28 cellular contexts compared by ENCODE assay signal in the genomic region with DNA sequence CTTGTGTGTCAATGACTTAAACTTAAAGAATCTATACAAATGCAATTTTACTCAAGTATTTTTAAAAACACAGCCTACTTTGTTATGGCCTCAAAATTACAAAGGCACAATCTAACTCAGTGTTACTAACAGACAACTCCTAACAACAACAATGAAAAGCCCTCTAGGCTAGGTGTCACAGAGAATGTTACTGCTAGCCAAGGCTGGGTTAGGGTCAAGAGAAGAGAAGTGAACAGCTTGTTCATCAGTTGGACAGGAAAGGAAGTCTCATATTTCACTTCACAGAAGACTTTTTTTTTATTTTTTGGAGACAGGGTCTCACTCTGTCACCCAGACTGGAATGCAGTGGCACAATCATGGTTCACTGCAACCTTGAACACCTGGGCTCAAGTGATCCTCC. TPM values are rescaled to one million over a fixed set of nuclear protein-coding genes. Genes with fewer than 3 reads are reported as not detected.
DNase-seq lines count a peak whose midpoint lies in the region; ATAC-seq, FAIRE-seq and TF ChIP-seq lines count a peak whose summit lies in the region.
"Had no signal": no experiment of that assay in that cellular context is flagged by ENCODE, and none has a peak within 500 bp of the region (broad histone marks: within the 10 kb centered on the region; RNA-seq: fewer than 3 reads in every experiment).

No MANE protein-coding gene starts in this region.

- H3K27me3 Mint-ChIP-seq in progenitor cell of endocrine pancreas = no peaks in the 10 kb centered on the region
- H3K27me3 Mint-ChIP-seq: IgD-negative memory B cell had no signal

- DNase-seq in HT1080 (ENCODE audit: low read depth) = peak; percentile 34
- DNase-seq in PC-3 = peak; percentile 17
- peak; percentile 11 for DNase-seq in foreskin melanocyte
- no peak for DNase-seq in progenitor cell of endocrine pancreas (ENCODE audit: low spot score, unreplicated experiment)
- DNase-seq in GM12891 (ENCODE audit: insufficient read length, low spot score) = no peak
- DNase-seq in esophagus muscularis mucosa (ENCODE audit: extremely low spot score) = no peak
- no peak for DNase-seq in left ventricle myocardium inferior
- DNase-seq: CD8-positive, alpha-beta T cell; DMS 273 treated with DMSO at 0.1 percent for 48 hours; DMS79 treated with DMSO at 0.1 percent for 48 hours; GM23248; NCI-H1092; NCI-H1417 treated with DMSO at 0.1 percent for 48 hours; NCI-H187; NCI-H2081 treated with DMSO at 0.1 percent for 48 hours; NCI-H2171; NCI-H345; NCI-H524 treated with DMSO at 0.1 percent for 48 hours; NK-92 treated with Interleukin-12 subunit alpha and Interleukin-12 subunit beta, amount 100 ng/mL, for 24 hours; Right ventricle myocardium superior had no signal

- no peaks in the 10 kb centered on the region for H3K79me2 ChIP-seq in PC-3 (ENCODE audit: low read length)

- H3K27me3 ChIP-seq in PC-3 (ENCODE audit: low read length) (no peaks in the 10 kb centered on the region), esophagus muscularis mucosa (no peaks in the 10 kb centered on the region), left ventricle myocardium inferior (ENCODE audit: low read depth) (no peaks in the 10 kb centered on the region)
- H3K27me3 ChIP-seq: SJSA1 had no signal

- H3K4me1 ChIP-seq in PC-3 (ENCODE audit: insufficient read depth, low read length) (peaks cover 5% of the 10 kb centered on the region; the same call in 1 of the 2 replicates), esophagus muscularis mucosa (no peaks in the 10 kb centered on the region), left ventricle myocardium inferior (no peaks in the 10 kb centered on the region)
- H3K4me1 ChIP-seq: SJSA1 had no signal

- H3K9ac ChIP-seq in PC-3 (ENCODE audit: low read length) = no peak overlapping the region
- H3K9ac ChIP-seq: GM23248, KMS-11 had no signal

- H3F3A ChIP-seq in PC-3 (ENCODE audit: low read length, unreplicated experiment) = no peaks in the 10 kb centered on the region

- TF ChIP-seq POLR2A in GM12891 (IDR thresholded peaks at IDR 0.05; ENCODE audit: low read depth, low read length) = no peak
- no peak for TF ChIP-seq POLR2A in esophagus muscularis mucosa (IDR thresholded peaks at IDR 0.05; ENCODE audit: low read depth)

- H3K4me3 Mint-ChIP-seq in progenitor cell of endocrine pancreas (ENCODE audit: low read depth) = no peak overlapping the region
- H3K4me3 Mint-ChIP-seq: CD8-positive, alpha-beta T cell; IgD-negative memory B cell had no signal

- no peaks in the 10 kb centered on the region for H4K20me1 ChIP-seq in PC-3 (ENCODE audit: low read length)

- TF ChIP-seq CTCF in PC-3 (conservative IDR thresholded peaks at IDR 0.05; ENCODE audit: low read depth, low read length) (no peak), progenitor cell of endocrine pancreas (IDR thresholded peaks at IDR 0.05; ENCODE audit: unreplicated experiment) (no peak), esophagus muscularis mucosa (IDR thresholded peaks at IDR 0.05) (no peak), left ventricle myocardium inferior (IDR thresholded peaks at IDR 0.05; ENCODE audit: borderline replicate concordance) (no peak)

- no peak overlapping the region for H2AFZ ChIP-seq in PC-3 (ENCODE audit: low read length)
- H2AFZ ChIP-seq: GM23248 had no signal

- CTCF ChIA-PET in PC-3 (lab: Charles Lee) = interaction anchor here (0.6 to 1.2 kb wide), 3 partner anchors 9 to 456 kb away, joined by 3 to 5 read pairs (median 3); no protein-coding TSS in a partner anchor

- intact Hi-C loops in PC-3 (cut with micrococcal nuclease) = loop anchor here (2.0 kb wide), 1 partner anchor 457 kb away; no protein-coding TSS in a partner anchor
- intact Hi-C loops in esophagus muscularis mucosa (cut with DNase I) = no loop called here
- intact Hi-C loops in left ventricle myocardium inferior (cut with micrococcal nuclease) = no loop called here

- peak overlapping the region; percentile 63 for H3K27ac Mint-ChIP-seq in progenitor cell of endocrine pancreas
- H3K27ac Mint-ChIP-seq: CD8-positive, alpha-beta T cell; IgD-negative memory B cell had no signal

- H3K4me3 ChIP-seq in PC-3 (ENCODE audit: low read length) (no peak overlapping the region), esophagus muscularis mucosa (no peak overlapping the region), left ventricle myocardium inferior (no peak overlapping the region)
- H3K4me3 ChIP-seq: GM23248, SJSA1 had no signal

- H3K36me3 ChIP-seq in PC-3 (ENCODE audit: low read depth, low read length) = peaks cover 34% of the 10 kb centered on the region; the same call in 1 of the 2 replicates
- H3K36me3 ChIP-seq in esophagus muscularis mucosa = peaks cover 50 to 98% (median 89%) of the 10 kb centered on the region in 4 donors
- peaks cover 98% of the 10 kb centered on the region for H3K36me3 ChIP-seq in left ventricle myocardium inferior

- H3K9me3 Mint-ChIP-seq in progenitor cell of endocrine pancreas (ENCODE audit: low read depth) = no peaks in the 10 kb centered on the region
- H3K9me3 Mint-ChIP-seq: CD8-positive, alpha-beta T cell; IgD-negative memory B cell had no signal

- peaks cover 20% of the 10 kb centered on the region for H3K36me3 Mint-ChIP-seq in progenitor cell of endocrine pancreas (ENCODE audit: insufficient read depth)

- no peak for FAIRE-seq in GM12891 (lab: Jason Lieb, UNC)
- FAIRE-seq: GM18507 had no signal

- ATAC-seq in PC-3 (peak; percentile 64), GM19023 (IDR thresholded peaks at IDR 0.05; ENCODE audit: unreplicated experiment) (no peak)
- ATAC-seq: CD8-positive, alpha-beta T cell had no signal

- H3K9me3 ChIP-seq in PC-3 (ENCODE audit: low read length) = no peaks in the 10 kb centered on the region
- no peaks in the 10 kb centered on the region for H3K9me3 ChIP-seq in esophagus muscularis mucosa
- no peaks in the 10 kb centered on the region for H3K9me3 ChIP-seq in left ventricle myocardium inferior (replicated peaks)
- H3K9me3 ChIP-seq: SJSA1 had no signal

- BruUV-seq in PC-3 (replicated peaks; lab: Mats Ljungman, UMichigan) = no TSS peak

- H3K9me2 ChIP-seq in PC-3 (replicated peaks; ENCODE audit: low read length) = no peaks in the 10 kb centered on the region

- no peak overlapping the region for H3K27ac ChIP-seq in PC-3 (ENCODE audit: low read length)
- H3K27ac ChIP-seq in esophagus muscularis mucosa (replicated peaks in 1 of 4) = no peak overlapping the region
- H3K27ac ChIP-seq in left ventricle myocardium inferior (replicated peaks) = no peak overlapping the region
- H3K27ac ChIP-seq: C4-2B, GM23248, KMS-11, SJSA1 had no signal

- H3K4me1 Mint-ChIP-seq in progenitor cell of endocrine pancreas (ENCODE audit: low read depth) = no peaks in the 10 kb centered on the region

- no peak for TF ChIP-seq EP300 in esophagus muscularis mucosa (IDR thresholded peaks at IDR 0.05)

- no peak overlapping the region for H3K4me2 ChIP-seq in PC-3 (ENCODE audit: low read length)
- H3K4me2 ChIP-seq: KMS-11 had no signal

- POLR2A ChIA-PET in PC-3 (lab: Charles Lee; ENCODE audit: unreplicated experiment) = no interaction called here

TF ChIP-seq in GM12891, 5 proteins besides CTCF, POLR2A, EP300 and RAD21:
- TF ChIP-seq TAF1 (IDR thresholded peaks at IDR 0.05; ENCODE audit: low read depth, low read length) (no peak), PAX5 (IDR thresholded peaks at IDR 0.05; ENCODE audit: insufficient read depth, low read length, severe bottlenecking) (no peak), POLR2AphosphoS5 (IDR thresholded peaks at IDR 0.05; ENCODE audit: low read depth, low read length) (no peak), SPI1 (IDR thresholded peaks at IDR 0.05; ENCODE audit: low read depth, low read length) (no peak), POU2F2 (IDR thresholded peaks at IDR 0.05; ENCODE audit: low read depth, low read length) (no peak)

RNA-seq across cellular contexts. Expression of gene CLDN25, which starts 26.0 kb away (rescaled TPM):
- not detected in 2 replicates for total RNA-seq in HT1080 (2014; rRNA removed; shearing (Covaris generic))
- not detected in 2 replicates for polyA plus RNA-seq in HT1080 (2015; cell fraction: cytosol; rRNA removed)
- polyA plus RNA-seq in HT1080 (2015; cell fraction: nucleus; rRNA removed) = not detected in 2 replicates
- not detected in 2 replicates for total RNA-seq in PC-3 (2014; rRNA removed)
- not detected in 2 replicates for total RNA-seq in progenitor cell of endocrine pancreas
- not detected for polyA plus RNA-seq in GM12891 (2012; ENCODE audit: low read depth, missing spikeins)
- not detected for total RNA-seq in esophagus muscularis mucosa
- not detected for total RNA-seq in left ventricle myocardium inferior
- total RNA-seq: A673; CD8-positive, alpha-beta T cell; GM23248; H7; Right ventricle myocardium superior; SJSA1 had no signal
- polyA plus RNA-seq: GM23248, IgD-negative memory B cell had no signal

RNA-seq across cellular contexts. Expression of gene ZW10, which starts 32.1 kb away (rescaled TPM):
- total RNA-seq in HT1080 (2014; rRNA removed; shearing (Covaris generic)) = 32.3 and 33.1 TPM in 2 replicates
- polyA plus RNA-seq in HT1080 (2015; cell fraction: cytosol; rRNA removed) = 19.8 and 21.9 TPM in 2 replicates
- polyA plus RNA-seq in HT1080 (2015; cell fraction: nucleus; rRNA removed) = 37.5 and 38.7 TPM in 2 replicates
- total RNA-seq in PC-3 (2014; rRNA removed) (36.5 and 38.4 TPM in 2 replicates), progenitor cell of endocrine pancreas (18.9 and 22.8 TPM in 2 replicates), esophagus muscularis mucosa (10 to 100 TPM in 1 of 4 donors, 1 to 10 TPM in 3; 8.8 to 10.9 (median 9.4) TPM), left ventricle myocardium inferior (8.6 TPM)
- 8.0 TPM for polyA plus RNA-seq in GM12891 (2012; ENCODE audit: low read depth, missing spikeins)

Comparison
In these comparisons a context has a peak if more than half of its experiments do, and no peak if none do; other contexts are left out.
1. DNase-seq: peak in HT1080 (single experiment), PC-3 (single experiment) and foreskin melanocyte (single experiment); none in progenitor cell of endocrine pancreas (single experiment), GM12891 (single experiment), esophagus muscularis mucosa (single experiment) and left ventricle myocardium inferior (single experiment).